ENCODE assay signal across 34 cellular contexts in the genomic region with DNA sequence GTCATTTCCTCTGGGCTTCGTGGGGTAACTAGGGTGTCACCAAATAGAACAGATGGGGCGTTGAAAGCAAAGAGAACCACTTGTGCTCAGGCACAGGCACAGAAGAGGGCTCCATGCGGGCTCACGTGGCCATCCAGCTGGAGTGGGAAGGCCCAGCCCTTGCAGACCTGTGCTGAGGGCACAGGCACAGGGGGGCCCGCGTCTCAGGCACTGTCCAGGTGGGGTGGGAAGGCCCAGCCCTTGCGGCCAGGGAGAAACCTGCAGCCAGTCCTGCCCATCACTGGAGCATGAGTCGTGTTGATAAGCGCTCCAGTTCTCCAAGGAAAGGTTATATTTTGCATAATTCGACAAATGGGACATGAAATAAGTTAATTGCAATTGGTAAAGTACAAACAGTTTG. TPM values are rescaled to one million over a fixed set of nuclear protein-coding genes. Genes with fewer than 3 reads are reported as not detected.
"Had no signal": no experiment of that assay in that cellular context is flagged by ENCODE, and none has a peak within 500 bp of the region (broad histone marks: within the 10 kb centered on the region; RNA-seq: fewer than 3 reads in every experiment).

No MANE protein-coding gene starts in this region.

- H3K27ac ChIP-seq: adrenal gland, body of pancreas, breast epithelium, SJCRH30, SK-N-MC had no signal

- H3K9me3 Mint-ChIP-seq: activated B cell treated with CpG ODN at 0.5 μM for 24 hours; activated CD4-positive, alpha-beta memory T cell treated with anti-CD3 and anti-CD28 coated beads for 36 hours; activated naive CD4-positive, alpha-beta T cell treated with anti-CD3 and anti-CD28 coated beads for 36 hours; activated naive CD4-positive, alpha-beta T cell treated with anti-CD3 and anti-CD28 coated beads, Interleukin-2, amount 50 U/mL, for 72 hours; activated T-cell treated with anti-CD3 and anti-CD28 coated beads, Interleukin-2, amount 50 U/mL, for 4 hours; activated T-helper 1 cell treated with anti-CD3 and anti-CD28 coated beads, Interleukin-12 subunit alpha, Interleukin-12 subunit beta, Interleukin-2, Interleukin-4 antibody, amounts not matched to agents 30 ng/mL and 10 ng/mL and 1 ng/mL, durations not matched to agents 14 hours and 24 hours and 36 hours; T-helper 1 cell treated with Interleukin-12 subunit alpha and Interleukin-12 subunit beta and Interleukin-4 antibody, amounts not matched to agents 30 μg/mL and 1 μg/mL, for 36 hours; T-helper 2 cell treated with Interferon-gamma antibody and Interleukin-4, amounts not matched to agents 5 μg/mL and 100 μg/mL, for 36 hours had no signal

- H3K4me3 Mint-ChIP-seq: activated B cell treated with CpG ODN at 0.5 μM for 24 hours; activated CD4-positive, alpha-beta memory T cell treated with anti-CD3 and anti-CD28 coated beads for 36 hours; activated naive CD4-positive, alpha-beta T cell treated with anti-CD3 and anti-CD28 coated beads for 36 hours; activated T-cell treated with anti-CD3 and anti-CD28 coated beads, Interleukin-2, amount 50 U/mL, for 4 hours; activated T-helper 1 cell treated with anti-CD3 and anti-CD28 coated beads, Interleukin-12 subunit alpha, Interleukin-12 subunit beta, Interleukin-2, Interleukin-4 antibody, amounts not matched to agents 30 ng/mL and 10 ng/mL and 1 ng/mL, durations not matched to agents 14 hours and 24 hours and 36 hours; T-helper 1 cell treated with Interleukin-12 subunit alpha and Interleukin-12 subunit beta and Interleukin-4 antibody, amounts not matched to agents 30 μg/mL and 1 μg/mL, for 36 hours; T-helper 2 cell treated with Interferon-gamma antibody and Interleukin-4, amounts not matched to agents 5 μg/mL and 100 μg/mL, for 36 hours had no signal

- H3K4me1 ChIP-seq: breast epithelium, SJCRH30 had no signal

- DNase-seq: activated B cell treated with CpG ODN at 0.5 μM for 24 hours; activated CD4-positive, alpha-beta memory T cell treated with anti-CD3 and anti-CD28 coated beads for 36 hours; activated CD4-positive, alpha-beta T cell treated with anti-CD3 and anti-CD28 coated beads for 4 hours; activated CD4-positive, alpha-beta T cell treated with anti-CD3 and anti-CD28 coated beads, Interleukin-2, amount 50 U/mL, for 1 hour; activated CD4-positive, CD25-positive, alpha-beta regulatory T cell treated with anti-CD3 and anti-CD28 coated beads, Interleukin-2, amount 50 U/mL, for 72 hours; activated CD8-positive, alpha-beta memory T cell treated with anti-CD3 and anti-CD28 coated beads, Interleukin-2, amount 50 U/mL, for 4 hours; activated gamma-delta T cell treated with Interleukin-2 at 50 U/mL for 16 hours; activated naive CD4-positive, alpha-beta T cell treated with anti-CD3 and anti-CD28 coated beads for 36 hours; activated T-cell treated with anti-CD3 and anti-CD28 coated beads for 4 hours; activated T-cell treated with anti-CD3 and anti-CD28 coated beads, Interleukin-2, amount 50 U/mL, for 4 hours; adrenal gland; body of pancreas; Kasumi-1; MG63; NCI-H1048; NCI-H1105 treated with DMSO at 0.1 percent for 48 hours; NCI-H1436; NCI-H1694; NCI-H1930; NCI-H2081 treated with DMSO at 0.1 percent for 48 hours; NCI-H226; NCI-H446 treated with DMSO at 0.1 percent for 48 hours; NCI-H526; NCI-H748 treated with DMSO at 0.1 percent for 48 hours; SHP77; SJCRH30 had no signal

- H3K4me3 ChIP-seq: adrenal gland, body of pancreas, breast epithelium, MG63, SJCRH30, SK-N-MC had no signal

- H3K9me3 ChIP-seq: adrenal gland, body of pancreas, breast epithelium, MG63, SJCRH30 had no signal

- ATAC-seq: activated naive CD4-positive, alpha-beta T cell treated with anti-CD3 and anti-CD28 coated beads, Interleukin-2, amount 50 U/mL, for 72 hours; activated T-cell treated with anti-CD3 and anti-CD28 coated beads, Interleukin-2, amount 50 U/mL, for 4 hours; body of pancreas had no signal

- H3K27me3 ChIP-seq: adrenal gland, body of pancreas, breast epithelium, MG63, SJCRH30 had no signal

- H3K36me3 Mint-ChIP-seq: activated CD4-positive, alpha-beta memory T cell treated with anti-CD3 and anti-CD28 coated beads for 36 hours; activated naive CD4-positive, alpha-beta T cell treated with anti-CD3 and anti-CD28 coated beads, Interleukin-2, amount 50 U/mL, for 72 hours had no signal

- H3K27ac Mint-ChIP-seq: activated B cell treated with CpG ODN at 0.5 μM for 24 hours; activated CD4-positive, alpha-beta memory T cell treated with anti-CD3 and anti-CD28 coated beads for 36 hours; activated naive CD4-positive, alpha-beta T cell treated with anti-CD3 and anti-CD28 coated beads for 36 hours; activated naive CD4-positive, alpha-beta T cell treated with anti-CD3 and anti-CD28 coated beads, Interleukin-2, amount 50 U/mL, for 72 hours; activated T-helper 1 cell treated with anti-CD3 and anti-CD28 coated beads, Interleukin-12 subunit alpha, Interleukin-12 subunit beta, Interleukin-2, Interleukin-4 antibody, amounts not matched to agents 30 ng/mL and 10 ng/mL and 1 ng/mL, durations not matched to agents 14 hours and 24 hours and 36 hours; T-helper 1 cell treated with Interleukin-12 subunit alpha and Interleukin-12 subunit beta and Interleukin-4 antibody, amounts not matched to agents 30 μg/mL and 1 μg/mL, for 36 hours; T-helper 2 cell treated with Interferon-gamma antibody and Interleukin-4, amounts not matched to agents 5 μg/mL and 100 μg/mL, for 36 hours had no signal

- H3K4me1 Mint-ChIP-seq: activated B cell treated with CpG ODN at 0.5 μM for 24 hours had no signal

- H3K36me3 ChIP-seq: adrenal gland, breast epithelium, MG63, SJCRH30 had no signal

RNA-seq across cellular contexts. Expression of a gene that starts 57.5 kb away (rescaled TPM):
- total RNA-seq: activated naive CD4-positive, alpha-beta T cell treated with anti-CD3 and anti-CD28 coated beads for 36 hours; activated naive CD4-positive, alpha-beta T cell treated with anti-CD3 and anti-CD28 coated beads, Interleukin-2, amount 50 U/mL, for 72 hours; activated T-cell treated with anti-CD3 and anti-CD28 coated beads, Interleukin-2, amount 50 U/mL, for 4 hours; body of pancreas; cardiac septum; OCI-LY7; SJCRH30 had no signal
